Comparison of ENCODE assay signal across 1 cellular context in genomic region chr3:141804778-141805639, GRCh38.
A peak's percentile ranks its signal among the peaks of the same experiment; 100 is the strongest.
TF ChIP-seq lines count a peak whose summit lies in the region.

No MANE protein-coding gene starts in this region.

TF ChIP-seq in K562, 482 proteins besides CTCF, POLR2A, EP300 and RAD21 (continued from another document and continues in another):
- no peak for TF ChIP-seq ZNF717 (CRISPR knock-in tag; IDR thresholded peaks at IDR 0.05)
- TF ChIP-seq SNRNP70 (optimal IDR thresholded peaks at IDR 0.05; ENCODE audit: low read depth, low read length) = no peak
- TF ChIP-seq RUNX1 (IDR thresholded peaks at IDR 0.05; ENCODE audit: low read depth) = 0 out of 2 replicates have a peak, but pooled peaks have one; percentile 16
- peak; percentile 67 for TF ChIP-seq PHB2 (IDR thresholded peaks at IDR 0.05; ENCODE audit: low read depth)
- no peak for TF ChIP-seq ZFPM2 (CRISPR knock-in tag; IDR thresholded peaks at IDR 0.05)
- peak; percentile 53; the same call in 1 of the 2 replicates for TF ChIP-seq MEF2A (IDR thresholded peaks at IDR 0.05; ENCODE audit: control insufficient read depth, low read depth, low read length)
- no peak for TF ChIP-seq SRSF3 (IDR thresholded peaks at IDR 0.05; ENCODE audit: insufficient read depth, low read length)
- no peak for TF ChIP-seq RBM34 (IDR thresholded peaks at IDR 0.05; ENCODE audit: borderline replicate concordance, insufficient read depth, low read length)
- TF ChIP-seq MNT (conservative IDR thresholded peaks at IDR 0.05) = peak in 1 of 2 experiments; percentile 82; a peak in 2 of 4 replicates
- TF ChIP-seq ZNF280B (CRISPR knock-in tag; IDR thresholded peaks at IDR 0.05) = no peak
- no peak for TF ChIP-seq ZNF830 (CRISPR knock-in tag; IDR thresholded peaks at IDR 0.05)
- TF ChIP-seq DEAF1 (CRISPR knock-in tag; IDR thresholded peaks at IDR 0.05) = no peak
- peak; percentile 66 to 91; a peak in 3 of 4 replicates for TF ChIP-seq TBL1XR1 (IDR thresholded peaks at IDR 0.05; ENCODE audit: low read length in 2 of 2)
- TF ChIP-seq RNF219 (CRISPR knock-in tag; IDR thresholded peaks at IDR 0.05) = no peak
- TF ChIP-seq CTCFL (IDR thresholded peaks at IDR 0.05; ENCODE audit: borderline replicate concordance, insufficient read depth, low read depth, low read length, poor library complexity, severe bottlenecking) = no peak
- TF ChIP-seq PTRF (tag; IDR thresholded peaks at IDR 0.05) = peak; percentile 66; the same call in 1 of the 2 replicates
- TF ChIP-seq ZNF75A (CRISPR knock-in tag; IDR thresholded peaks at IDR 0.05) = no peak
- TF ChIP-seq CCAR2 (IDR thresholded peaks at IDR 0.05; ENCODE audit: low read depth, low read length) = no peak
- 0 out of 2 replicates have a peak, but pooled peaks have one; percentile 12 for TF ChIP-seq E2F3 (CRISPR knock-in tag; IDR thresholded peaks at IDR 0.05)
- peak; percentile 58 for TF ChIP-seq SUPT5H (IDR thresholded peaks at IDR 0.05)
- no peak for TF ChIP-seq POLR3A (IDR thresholded peaks at IDR 0.05; ENCODE audit: borderline replicate concordance, extremely low read depth, insufficient read depth, insufficient read length)
- no peak for TF ChIP-seq CREB5 (CRISPR knock-in tag; IDR thresholded peaks at IDR 0.05)
- TF ChIP-seq ZKSCAN8 (CRISPR knock-in tag; IDR thresholded peaks at IDR 0.05) = no peak
- no peak for TF ChIP-seq ZNF384 (IDR thresholded peaks at IDR 0.05; ENCODE audit: low read depth, low read length)
- no peak for TF ChIP-seq ETS1 (conservative IDR thresholded peaks at IDR 0.05; ENCODE audit: control insufficient read depth, low read depth, low read length)
- peak; percentile 77 for TF ChIP-seq ZBTB33 (CRISPR knock-in tag; IDR thresholded peaks at IDR 0.05)
- peak; percentile 96 for TF ChIP-seq NFE2 (IDR thresholded peaks at IDR 0.05; ENCODE audit: low read depth)
- TF ChIP-seq POLR2G (IDR thresholded peaks at IDR 0.05; ENCODE audit: low read depth, low read length) = no peak
- TF ChIP-seq ZEB2 (IDR thresholded peaks at IDR 0.05) = peak; percentile 98
- no peak for TF ChIP-seq PURB (CRISPR knock-in tag; IDR thresholded peaks at IDR 0.05; ENCODE audit: low read depth)
- TF ChIP-seq ZBTB7A (IDR thresholded peaks at IDR 0.05; ENCODE audit: borderline replicate concordance, control insufficient read depth, low read depth, low read length) = no peak
- no peak for TF ChIP-seq ZNF224 (CRISPR knock-in tag; IDR thresholded peaks at IDR 0.05)
- TF ChIP-seq MITF (IDR thresholded peaks at IDR 0.05) = peak; percentile 45; the same call in 1 of the 2 replicates
- no peak for TF ChIP-seq ZBTB9 (CRISPR knock-in tag; IDR thresholded peaks at IDR 0.05)
- no peak for TF ChIP-seq KLF13 (tag; IDR thresholded peaks at IDR 0.05; ENCODE audit: borderline replicate concordance, low read depth)
- TF ChIP-seq ZNF77 (CRISPR knock-in tag; IDR thresholded peaks at IDR 0.05) = no peak
- peak; percentile 63; the same call in 1 of the 2 replicates for TF ChIP-seq TFAP4 (CRISPR knock-in tag; IDR thresholded peaks at IDR 0.05; ENCODE audit: borderline replicate concordance)
